In genomic region chr2:165793779-165794519, GRCh38 we compare ENCODE assay signal across 8 cellular contexts. TPM values are rescaled to one million over a fixed set of nuclear protein-coding genes. Genes with fewer than 3 reads are reported as not detected.
DNase-seq lines count a peak whose midpoint lies in the region; ATAC-seq, FAIRE-seq and TF ChIP-seq lines count a peak whose summit lies in the region.

Gene GALNT3, minus strand, starts transcription at chr2:165794247. Its CDS starts 23,547 bp downstream, at chr2:165770700.

- ATAC-seq in GM21367 (IDR thresholded peaks at IDR 0.05; ENCODE audit: unreplicated experiment), result peak; percentile 20

- no peaks in the 10 kb centered on the region for H3K36me3 ChIP-seq in bronchial epithelial cell (ENCODE audit: control insufficient read depth, insufficient read depth, low read length)

- peak; percentile 93 for DNase-seq in Calu3
- DNase-seq in HPDE6-E6E7 (ENCODE audit: extremely low spot score), result peak; percentile 92
- DNase-seq in bronchial epithelial cell (ENCODE audit: low read depth), result peak; percentile 81
- peak; percentile 86 for DNase-seq in kidney tubule cell (ENCODE audit: low spot score)
- DNase-seq in stimulated activated CD4-positive, alpha-beta T cell treated with anti-CD3 and anti-CD28 coated beads, Interleukin-2, amount 100 ng/mL, for 48 hours, result peak; percentile 5 to 17
- no peak for DNase-seq in foreskin melanocyte

- peaks cover 37% of the 10 kb centered on the region for H3K36me3 Mint-ChIP-seq in Calu3 (ENCODE audit: insufficient read depth, unreplicated experiment)
- H3K36me3 Mint-ChIP-seq in T-helper 1 cell treated with Interleukin-12 subunit alpha and Interleukin-12 subunit beta and Interleukin-4 antibody, amounts not matched to agents 30 μg/mL and 1 μg/mL, for 36 hours (ENCODE audit: low read depth), result peaks cover 17% of the 10 kb centered on the region

- no peak for FAIRE-seq in bronchial epithelial cell (lab: Jason Lieb, UNC)

- H3K4me3 Mint-ChIP-seq in Calu3 (ENCODE audit: low read depth, unreplicated experiment), result peak within 1 kb of the TSS; percentile 83
- peak within 1 kb of the TSS; percentile 96 for H3K4me3 Mint-ChIP-seq in T-helper 1 cell treated with Interleukin-12 subunit alpha and Interleukin-12 subunit beta and Interleukin-4 antibody, amounts not matched to agents 30 μg/mL and 1 μg/mL, for 36 hours

- peak within 1 kb of the TSS; percentile 98 for H3K4me3 ChIP-seq in bronchial epithelial cell (ENCODE audit: low read depth, low read length)

- TF ChIP-seq CTCF in Calu3 (IDR thresholded peaks at IDR 0.05; ENCODE audit: unreplicated experiment), result no peak
- TF ChIP-seq CTCF in bronchial epithelial cell (IDR thresholded peaks at IDR 0.05; ENCODE audit: insufficient read depth, low read length, severe bottlenecking), result no peak

- no peaks in the 10 kb centered on the region for H3K9me3 Mint-ChIP-seq in Calu3 (ENCODE audit: low read depth, unreplicated experiment)
- H3K9me3 Mint-ChIP-seq in T-helper 1 cell treated with Interleukin-12 subunit alpha and Interleukin-12 subunit beta and Interleukin-4 antibody, amounts not matched to agents 30 μg/mL and 1 μg/mL, for 36 hours, result no peaks in the 10 kb centered on the region

- H3K27me3 ChIP-seq in bronchial epithelial cell (ENCODE audit: control insufficient read depth, insufficient read depth, low read length), result no peaks in the 10 kb centered on the region

- H3K27ac Mint-ChIP-seq in Calu3 (ENCODE audit: unreplicated experiment), result peak within 1 kb of the TSS; percentile 92
- H3K27ac Mint-ChIP-seq in T-helper 1 cell treated with Interleukin-12 subunit alpha and Interleukin-12 subunit beta and Interleukin-4 antibody, amounts not matched to agents 30 μg/mL and 1 μg/mL, for 36 hours, result peak within 1 kb of the TSS; percentile 94

- CTCF ChIA-PET in Calu3 (lab: Charles Lee), result interaction anchor here (0.6 to 4.0 kb wide), 8 partner anchors 9 to 1945 kb away, joined by 3 to 29 read pairs (median 4); no protein-coding TSS in a partner anchor

- peaks cover 26% of the 10 kb centered on the region for H3K4me1 Mint-ChIP-seq in Calu3 (ENCODE audit: low read depth, unreplicated experiment)
- H3K4me1 Mint-ChIP-seq in T-helper 1 cell treated with Interleukin-12 subunit alpha and Interleukin-12 subunit beta and Interleukin-4 antibody, amounts not matched to agents 30 μg/mL and 1 μg/mL, for 36 hours (ENCODE audit: low read depth), result peaks cover 32% of the 10 kb centered on the region

- no TSS peak for BruUV-seq in Calu3 (replicated peaks; lab: Mats Ljungman, UMichigan)

- intact Hi-C loops in Calu3 (cut with micrococcal nuclease; ENCODE audit: unreplicated experiment), result loop anchor here (2.0 to 10.0 kb wide), 3 partner anchors 27 to 441 kb away; no protein-coding TSS in a partner anchor

- H3K27me3 Mint-ChIP-seq in Calu3 (ENCODE audit: unreplicated experiment), result no peaks in the 10 kb centered on the region
- H3K27me3 Mint-ChIP-seq in T-helper 1 cell treated with Interleukin-12 subunit alpha and Interleukin-12 subunit beta and Interleukin-4 antibody, amounts not matched to agents 30 μg/mL and 1 μg/mL, for 36 hours (ENCODE audit: low read depth), result peaks cover 5% of the 10 kb centered on the region

RNA-seq across cellular contexts. Expression of gene GALNT3, which starts in this region (rescaled TPM):
- 75.0 and 79.8 TPM in 2 replicates for total RNA-seq in Calu3 (2022)
- total RNA-seq in bronchial epithelial cell, result 56.7 and 59.5 TPM in 2 replicates
